8 cellular contexts compared by ENCODE assay signal in the genomic region with DNA sequence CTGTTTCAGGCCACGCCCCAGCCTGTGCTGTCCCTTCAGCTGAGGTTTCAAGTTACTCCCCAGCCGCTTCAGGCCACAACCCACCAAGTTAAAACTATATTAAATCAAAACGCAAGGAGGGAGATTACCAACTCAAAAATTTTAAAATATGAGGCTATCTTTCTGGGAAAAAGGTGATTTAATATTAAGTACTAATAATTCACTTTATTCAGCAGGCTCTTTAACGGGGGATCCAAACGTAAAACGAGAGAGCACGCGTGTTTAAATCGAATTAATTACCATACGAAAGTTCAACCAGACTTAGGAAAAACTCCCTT. TPM values are rescaled to one million over a fixed set of nuclear protein-coding genes. Genes with fewer than 3 reads are reported as not detected.
DNase-seq lines count a peak whose midpoint lies in the region; ATAC-seq, FAIRE-seq and TF ChIP-seq lines count a peak whose summit lies in the region.

No MANE protein-coding gene starts in this region.

- peaks cover 3% of the 10 kb centered on the region for H3K9me3 Mint-ChIP-seq in astrocyte (ENCODE audit: unreplicated experiment)

- H2AFZ ChIP-seq in astrocyte (ENCODE audit: low read depth, low read length), result peak overlapping the region; percentile 81

- peak overlapping the region; percentile 89 for H3K4me2 ChIP-seq in astrocyte (ENCODE audit: low read length)

- no peaks in the 10 kb centered on the region for H4K20me1 ChIP-seq in astrocyte (ENCODE audit: insufficient read depth, low read length)

- H3K27me3 Mint-ChIP-seq in astrocyte (ENCODE audit: low read depth, unreplicated experiment), result peaks cover 21% of the 10 kb centered on the region

- H3K27ac ChIP-seq in astrocyte (ENCODE audit: low read depth, low read length) (no peak overlapping the region), subcutaneous abdominal adipose tissue (ENCODE audit: low read depth, low read length) (no peak overlapping the region)

- DNase-seq in AG08396 (ENCODE audit: low spot score) (peak; percentile 75), astrocyte (ENCODE audit: low read depth) (peak; percentile 65), iPS-NIHi11 (ENCODE audit: low spot score) (peak; percentile 88), NCI-H2107 (lab: John Stamatoyannopoulos, UW) (no peak), KG1 (lab: John Stamatoyannopoulos, UW) (no peak)

- H3K36me3 ChIP-seq in astrocyte (ENCODE audit: insufficient read depth, low read length) (no peaks in the 10 kb centered on the region), subcutaneous abdominal adipose tissue (ENCODE audit: control insufficient read depth in 5 of 5, insufficient read depth in 5 of 5, low read length in 5 of 5) (no peaks in the 10 kb centered on the region)

- peak overlapping the region; percentile 89 for H3K4me3 Mint-ChIP-seq in astrocyte (ENCODE audit: unreplicated experiment)

- FAIRE-seq in astrocyte (lab: Jason Lieb, UNC), result no peak

- H3K9me3 ChIP-seq in astrocyte (ENCODE audit: insufficient read depth, low read depth, low read length) (no peaks in the 10 kb centered on the region), subcutaneous abdominal adipose tissue (ENCODE audit: control insufficient read depth in 5 of 5, low read length in 5 of 5) (no peaks in the 10 kb centered on the region)

- H3K9ac ChIP-seq in astrocyte (ENCODE audit: low read length) (peak overlapping the region; percentile 54), subcutaneous abdominal adipose tissue (ENCODE audit: low read length in 5 of 5) (peak overlapping the region in 4 of 5 donors; percentile 21 to 72 (median 60))

- H3K4me1 ChIP-seq in astrocyte (ENCODE audit: insufficient read depth, low read length), result no peaks in the 10 kb centered on the region
- peaks cover 0 to 29% (median 16%) of the 10 kb centered on the region in 5 donors for H3K4me1 ChIP-seq in subcutaneous abdominal adipose tissue (ENCODE audit: control insufficient read depth in 5 of 5, insufficient read depth in 5 of 5, low read length in 5 of 5)

- H3K36me3 Mint-ChIP-seq in astrocyte (ENCODE audit: low read depth, unreplicated experiment), result no peaks in the 10 kb centered on the region

- peak overlapping the region; percentile 73 for H3K27ac Mint-ChIP-seq in astrocyte (ENCODE audit: unreplicated experiment)

- peaks cover 5% of the 10 kb centered on the region for H3K4me1 Mint-ChIP-seq in astrocyte (ENCODE audit: low read depth, unreplicated experiment)

- H3K4me3 ChIP-seq in astrocyte (ENCODE audit: insufficient read depth, low read depth, low read length), result peak overlapping the region; percentile 64
- peak overlapping the region; percentile 45 to 74 (median 56) for H3K4me3 ChIP-seq in subcutaneous abdominal adipose tissue (ENCODE audit: low read depth in 1 of 5, low read length in 5 of 5)

- ATAC-seq in GM19328 (IDR thresholded peaks at IDR 0.05; ENCODE audit: unreplicated experiment) (peak; percentile 77), HG03175 (IDR thresholded peaks at IDR 0.05; ENCODE audit: unreplicated experiment) (peak; percentile 68)

- no peak for TF ChIP-seq CTCF in astrocyte (IDR thresholded peaks at IDR 0.05; ENCODE audit: insufficient read depth, low read depth, low read length)

- peaks cover 3% of the 10 kb centered on the region for H3K27me3 ChIP-seq in astrocyte (ENCODE audit: insufficient read depth, low read length)
- no peaks in the 10 kb centered on the region for H3K27me3 ChIP-seq in subcutaneous abdominal adipose tissue (ENCODE audit: control insufficient read depth in 5 of 5, insufficient read depth in 4 of 5, low read length in 5 of 5)

- H3K79me2 ChIP-seq in astrocyte (ENCODE audit: insufficient read depth, low read length), result no peaks in the 10 kb centered on the region

RNA-seq across cellular contexts. Expression of a gene that starts 1.2 kb away (rescaled TPM):
- total RNA-seq in astrocyte, result not detected in 2 replicates

RNA-seq across cellular contexts. Expression of a gene that starts 20.3 kb away (rescaled TPM):
- 0.17 and 0.54 TPM in 2 replicates for total RNA-seq in astrocyte

Comparison
In these comparisons a context has a peak if more than half of its experiments do, and no peak if none do; other contexts are left out.
1. DNase-seq: peak in AG08396 (single experiment), astrocyte (single experiment) and iPS-NIHi11 (single experiment); none in NCI-H2107 (single experiment) and KG1 (single experiment).